7 cellular contexts compared by ENCODE assay signal in the genomic region with DNA sequence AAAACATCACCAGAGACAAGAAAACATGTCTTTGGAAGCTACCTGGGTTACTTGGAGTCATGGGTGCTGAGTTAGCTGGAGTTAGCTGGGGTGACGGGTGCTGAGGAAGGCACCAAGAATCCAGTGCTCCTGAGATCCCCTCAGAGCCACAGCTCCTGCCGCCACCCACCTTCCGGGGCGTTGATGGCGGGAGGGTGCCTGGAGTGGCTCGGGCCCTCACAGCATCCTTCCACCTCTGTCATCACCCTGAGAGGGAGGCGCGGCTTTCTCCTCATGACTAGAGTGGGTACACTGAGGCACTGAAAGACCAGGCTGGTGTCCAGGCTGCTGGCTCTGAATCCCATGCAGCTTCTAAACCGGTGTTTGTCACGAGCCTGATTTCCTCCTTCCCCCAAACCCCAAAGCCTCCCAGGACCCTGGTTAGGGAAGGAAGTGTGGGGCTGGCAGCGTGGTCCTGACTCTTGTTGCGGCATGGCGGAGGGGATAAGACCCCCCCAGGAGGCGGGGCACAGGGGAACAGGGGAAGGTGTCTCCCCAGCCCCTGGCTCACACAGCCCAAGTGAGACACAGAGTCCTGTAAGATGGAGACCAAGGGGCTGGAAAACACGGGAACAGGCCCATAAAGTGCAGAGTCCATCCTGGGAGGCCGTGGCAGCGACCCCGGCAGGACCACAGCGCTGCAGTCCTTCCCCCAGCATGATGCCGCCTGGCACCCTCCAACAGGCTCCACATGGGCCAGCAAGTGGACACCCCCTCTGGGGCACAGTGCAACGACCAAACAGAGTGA.
DNase-seq lines count a peak whose midpoint lies in the region; FAIRE-seq and TF ChIP-seq lines count a peak whose summit lies in the region.
"Not testable (repeated sequence)": the region's sequence is repeated elsewhere in the genome, so short reads cannot be mapped to it uniquely, and the experiment has no call there.

No MANE protein-coding gene starts in this region.

- H4K20me1 ChIP-seq in smooth muscle cell (ENCODE audit: low read depth), result not testable (repeated sequence)

- not testable (repeated sequence) for H3K27ac Mint-ChIP-seq in HFFc6
- peak overlapping the region in 2 of 3 experiments; percentile 63 to 71 for H3K27ac Mint-ChIP-seq in nephron

- not testable (repeated sequence) for H3F3A ChIP-seq in smooth muscle cell (ENCODE audit: low read depth)

- not testable (repeated sequence) for H3K9me3 ChIP-seq in BE2C; kidney (ENCODE audit: control insufficient read depth in 1 of 2, low read length in 2 of 2); smooth muscle cell (replicated peaks; ENCODE audit: low read depth); uterus

- peak; percentile 76 for FAIRE-seq in bronchial epithelial cell (lab: Jason Lieb, UNC)
- not testable (repeated sequence) for FAIRE-seq in kidney (lab: Jason Lieb, UNC)

- WGBS in smooth muscle cell (ENCODE audit: low lambda C conversion rate), result 89% methylated on average over 19 of the region's 21 CpGs

- not testable (repeated sequence) for H3K79me2 ChIP-seq in smooth muscle cell (ENCODE audit: low read depth)

- peak overlapping the region; percentile 52 for H3K4me2 ChIP-seq in smooth muscle cell

- not testable (repeated sequence) for H3K36me3 Mint-ChIP-seq in HFFc6 (ENCODE audit: low read depth); nephron (ENCODE audit: low read depth)

- peaks cover 11% of the 10 kb centered on the region for H3K4me1 ChIP-seq in BE2C
- not testable (repeated sequence) for H3K4me1 ChIP-seq in kidney (ENCODE audit: control insufficient read depth in 1 of 2, insufficient read depth in 1 of 2, low read depth in 1 of 2, low read length in 2 of 2); smooth muscle cell (ENCODE audit: low read depth); uterus

- H3K36me3 ChIP-seq in BE2C; bronchial epithelial cell (ENCODE audit: control insufficient read depth, insufficient read depth, low read length); kidney (ENCODE audit: control insufficient read depth in 1 of 2, insufficient read depth in 2 of 2, low read length in 2 of 2); smooth muscle cell (ENCODE audit: low read depth); uterus: not testable (repeated sequence)

- not testable (repeated sequence) for H2AFZ ChIP-seq in smooth muscle cell (ENCODE audit: low read depth)

- peak overlapping the region; percentile 50; the same call in 1 of the 2 replicates for H3K4me3 ChIP-seq in BE2C (ENCODE audit: low read depth, low read length)
- not testable (repeated sequence) for H3K4me3 ChIP-seq in bronchial epithelial cell (ENCODE audit: low read depth, low read length); kidney (ENCODE audit: low read length in 2 of 2); smooth muscle cell; uterus

- H3K9me3 Mint-ChIP-seq in HFFc6, nephron: not testable (repeated sequence)

- not testable (repeated sequence) for DNase-seq in BE2C; HFFc6; bronchial epithelial cell (ENCODE audit: low read depth); smooth muscle cell (lab: John Stamatoyannopoulos, UW; ENCODE audit: unreplicated experiment); uterus
- DNase-seq in kidney, result peak; percentile 49

- H3K27me3 Mint-ChIP-seq in HFFc6 (ENCODE audit: insufficient read depth), result not testable (repeated sequence)
- peaks cover 17% of the 10 kb centered on the region for H3K27me3 Mint-ChIP-seq in nephron (ENCODE audit: low read depth)

- peak overlapping the region; percentile 58; the same call in 1 of the 2 replicates for H3K4me3 Mint-ChIP-seq in HFFc6
- not testable (repeated sequence) for H3K4me3 Mint-ChIP-seq in nephron

- TF ChIP-seq POLR2A in uterus (IDR thresholded peaks at IDR 0.05), result not testable (repeated sequence)

- TF ChIP-seq CTCF in BE2C (IDR thresholded peaks at IDR 0.05; ENCODE audit: low read depth, low read length); HFFc6 (IDR thresholded peaks at IDR 0.05); bronchial epithelial cell (IDR thresholded peaks at IDR 0.05; ENCODE audit: insufficient read depth, low read length, severe bottlenecking); kidney (IDR thresholded peaks at IDR 0.05; ENCODE audit: borderline replicate concordance, extremely low read depth, insufficient read depth); nephron (IDR thresholded peaks at IDR 0.05; ENCODE audit: unreplicated experiment in 3 of 3); smooth muscle cell (IDR thresholded peaks at IDR 0.05; ENCODE audit: borderline replicate concordance, insufficient read depth, poor library complexity, severe bottlenecking); uterus (IDR thresholded peaks at IDR 0.05): not testable (repeated sequence)

- not testable (repeated sequence) for H3K27me3 ChIP-seq in BE2C; bronchial epithelial cell (ENCODE audit: control insufficient read depth, insufficient read depth, low read length); smooth muscle cell (ENCODE audit: low read depth); uterus

- peaks cover 15% of the 10 kb centered on the region for H3K4me1 Mint-ChIP-seq in HFFc6 (ENCODE audit: low read depth)
- H3K4me1 Mint-ChIP-seq in nephron, result peaks cover 17% of the 10 kb centered on the region

- intact Hi-C loops in kidney (cut with DNase I); uterus (cut with DNase I; ENCODE audit: low total_unique reads): not testable (repeated sequence)

- not testable (repeated sequence) for H3K9ac ChIP-seq in kidney (ENCODE audit: low read length in 2 of 2); smooth muscle cell (ENCODE audit: low read depth)

- not testable (repeated sequence) for H3K27ac ChIP-seq in kidney (ENCODE audit: low read depth in 2 of 2, low read length in 2 of 2)
- H3K27ac ChIP-seq in smooth muscle cell (ENCODE audit: low read depth), result peak overlapping the region; percentile 86
- H3K27ac ChIP-seq in uterus, result peak overlapping the region; percentile 55 to 59
